1 cellular context compared by ENCODE assay signal in genomic region chr5:170747851-170748250, GRCh38.
TF ChIP-seq lines count a peak whose summit lies in the region.

No MANE protein-coding gene starts in this region.

TF ChIP-seq in HCT116, 20 proteins besides CTCF, POLR2A, EP300 and RAD21 (continued from another document):
- TF ChIP-seq FOSL1 (IDR thresholded peaks at IDR 0.05; ENCODE audit: low read depth): no peak
- no peak for TF ChIP-seq ZNF274 (IDR thresholded peaks at IDR 0.05; ENCODE audit: low read depth, low read length)
- no peak for TF ChIP-seq TCF7L2 (IDR thresholded peaks at IDR 0.05; ENCODE audit: borderline replicate concordance, extremely low read depth, insufficient read depth, insufficient read length)
- no peak for TF ChIP-seq SRF (IDR thresholded peaks at IDR 0.05; ENCODE audit: low read depth)
- no peak for TF ChIP-seq CBX3 (IDR thresholded peaks at IDR 0.05; ENCODE audit: low read depth)
- no peak for TF ChIP-seq SIN3A (IDR thresholded peaks at IDR 0.05; ENCODE audit: low read depth)
- TF ChIP-seq ATF3 (IDR thresholded peaks at IDR 0.05): no peak
- no peak for TF ChIP-seq POLR2AphosphoS5 (IDR thresholded peaks at IDR 0.05; ENCODE audit: low read depth, low read length)
- TF ChIP-seq EGR1 (IDR thresholded peaks at IDR 0.05; ENCODE audit: low read depth): no peak
- no peak for TF ChIP-seq JUND (IDR thresholded peaks at IDR 0.05)
